Comparison of ENCODE assay signal across 34 cellular contexts in genomic region chr9:77432053-77432452, GRCh38.
DNase-seq lines count a peak whose midpoint lies in the region; ATAC-seq, FAIRE-seq and TF ChIP-seq lines count a peak whose summit lies in the region.
"Had no signal": no experiment of that assay in that cellular context is flagged by ENCODE, and none has a peak within 500 bp of the region (broad histone marks: within the 10 kb centered on the region; RNA-seq: fewer than 3 reads in every experiment).

No MANE protein-coding gene starts in this region.

- intact Hi-C loops in HepG2 (cut with micrococcal nuclease; ENCODE audit: unreplicated experiment) (loop anchor here (2.0 to 5.0 kb wide), 2 partner anchors 319 to 605 kb away; no protein-coding TSS in a partner anchor), right lobe of liver (cut with DNase I) (no loop called here), esophagus muscularis mucosa (cut with DNase I) (loop anchor here (5.0 to 10.0 kb wide), 3 partner anchors 605 to 783 kb away; no protein-coding TSS in a partner anchor)

- CTCF ChIA-PET in HepG2 (lab: Yijun Ruan, JAX; ENCODE audit: low intra/inter-chr PET ratio, low total read pairs) = no interaction called here

- no peaks in the 10 kb centered on the region for H3K9me3 Mint-ChIP-seq in osteocyte (ENCODE audit: unreplicated experiment)
- H3K9me3 Mint-ChIP-seq: CD4-positive, alpha-beta memory T cell; CD4-positive, alpha-beta T cell; CD4-positive, CD25-positive, alpha-beta regulatory T cell; CD8-positive, alpha-beta memory T cell; CD8-positive, alpha-beta T cell had no signal

- TF ChIP-seq CTCF in HepG2 (CRISPR knock-in tag; IDR thresholded peaks at IDR 0.05) (no peak), right lobe of liver (IDR thresholded peaks at IDR 0.05) (no peak), esophagus muscularis mucosa (IDR thresholded peaks at IDR 0.05) (no peak), osteocyte (IDR thresholded peaks at IDR 0.05) (no peak)

- 26% methylated on average over 5 of the region's 6 CpGs for WGBS in HepG2 (ENCODE audit: low lambda C conversion rate)
- 59% methylated on average over 3 of the region's 6 CpGs for WGBS in right lobe of liver (ENCODE audit: insufficient coverage, low coverage, low lambda C conversion rate, missing lambda C conversion rate)
- WGBS in esophagus muscularis mucosa = 93% methylated on average over 6 of the region's 6 CpGs

- peak overlapping the region; percentile 21; the same call in 1 of the 2 replicates for H3K4me2 ChIP-seq in HepG2 (ENCODE audit: low read depth, low read length)
- H3K4me2 ChIP-seq: A549; BLaER1; BLaER1 treated with 17β-estradiol and CSF1 and Interleukin-3, amounts not matched to agents 10 nM and 100 nM had no signal

- in situ Hi-C loops in HepG2 (cut with HindIII; ENCODE audit: extremely low pct_ligation_motif_present, low pct_unique_long_range_greater_than_20kb) = loop anchor here (10.0 kb wide), 1 partner anchor 313 kb away; no protein-coding TSS in a partner anchor

- no peak overlapping the region for H3K4me3 Mint-ChIP-seq in osteocyte (ENCODE audit: unreplicated experiment)
- H3K4me3 Mint-ChIP-seq: B cell; CD14-positive monocyte; CD4-positive, alpha-beta memory T cell; CD4-positive, alpha-beta T cell; CD4-positive, CD25-positive, alpha-beta regulatory T cell; CD8-positive, alpha-beta memory T cell; CD8-positive, alpha-beta T cell had no signal

- TF ChIP-seq POLR2A in HepG2 (IDR thresholded peaks at IDR 0.05; ENCODE audit: insufficient read depth in 1 of 2, low read depth in 2 of 2, low read length in 2 of 2) = no peak
- TF ChIP-seq POLR2A in right lobe of liver (IDR thresholded peaks at IDR 0.05) = no peak
- TF ChIP-seq POLR2A in esophagus muscularis mucosa (IDR thresholded peaks at IDR 0.05; ENCODE audit: low read depth) = no peak

- no peak overlapping the region for H2AFZ ChIP-seq in HepG2 (ENCODE audit: low read length)

- H3K79me2 ChIP-seq in HepG2 (ENCODE audit: insufficient read depth, low read length) = no peaks in the 10 kb centered on the region

- peaks cover 4% of the 10 kb centered on the region for H3K4me1 Mint-ChIP-seq in osteocyte (ENCODE audit: unreplicated experiment)
- H3K4me1 Mint-ChIP-seq: B cell had no signal

- H3K27me3 ChIP-seq in HepG2 (ENCODE audit: control insufficient read depth in 1 of 2, insufficient read depth in 2 of 2, low read length in 2 of 2) = peaks cover 2 to 14% of the 10 kb centered on the region in 2 experiments; a peak in 4 of 5 replicates
- H3K27me3 ChIP-seq in right lobe of liver = no peaks in the 10 kb centered on the region
- H3K27me3 ChIP-seq in esophagus muscularis mucosa = no peaks in the 10 kb centered on the region
- H3K27me3 ChIP-seq: BE2C; BLaER1; BLaER1 treated with 17β-estradiol and CSF1 and Interleukin-3, amounts not matched to agents 10 nM and 100 nM had no signal

- H3K4me3 ChIP-seq in HepG2 (replicated peaks in 1 of 3; ENCODE audit: insufficient read depth in 1 of 3, low read depth in 2 of 3, low read length in 3 of 3) (no peak overlapping the region), right lobe of liver (no peak overlapping the region), esophagus muscularis mucosa (no peak overlapping the region)
- H3K4me3 ChIP-seq: A549; BLaER1; BLaER1 treated with 17β-estradiol and CSF1 and Interleukin-3, amounts not matched to agents 10 nM and 100 nM had no signal

- no peak for TF ChIP-seq RAD21 in HepG2 (CRISPR knock-in tag; IDR thresholded peaks at IDR 0.05)

- no peaks in the 10 kb centered on the region for H3K36me3 Mint-ChIP-seq in osteocyte (ENCODE audit: unreplicated experiment)
- H3K36me3 Mint-ChIP-seq: CD14-positive monocyte; CD4-positive, alpha-beta memory T cell; CD4-positive, CD25-positive, alpha-beta regulatory T cell; CD8-positive, alpha-beta memory T cell; CD8-positive, alpha-beta T cell had no signal

- no peaks in the 10 kb centered on the region for H4K20me1 ChIP-seq in HepG2 (ENCODE audit: insufficient read depth, low read length)
- H4K20me1 ChIP-seq: BLaER1; BLaER1 treated with 17β-estradiol and CSF1 and Interleukin-3, amounts not matched to agents 10 nM and 100 nM had no signal

- DNase-seq in HepG2 (ENCODE audit: low spot score) = no peak
- no peak for DNase-seq in right lobe of liver
- peak; percentile 53 for DNase-seq in esophagus muscularis mucosa (ENCODE audit: extremely low spot score)
- peak; percentile 72 for DNase-seq in osteocyte (ENCODE audit: extremely low spot score, unreplicated experiment)
- no peak for DNase-seq in DMS53 treated with DMSO at 0.1 percent for 48 hours (lab: John Stamatoyannopoulos, UW; ENCODE audit: unreplicated experiment)
- DNase-seq in COR-L47 (lab: John Stamatoyannopoulos, UW) = no peak
- DNase-seq: 8988T; ACHN; AML-193; BE2C; C1 segment of cervical spinal cord; Caco-2; Calu3; CD4-positive, alpha-beta memory T cell; CD4-positive, alpha-beta T cell; CD4-positive, CD25-positive, alpha-beta regulatory T cell; CD8-positive, alpha-beta memory T cell; CD8-positive, alpha-beta T cell; DMS 273 treated with DMSO at 0.1 percent for 48 hours; DMS153; DMS53; DMS79; DMS79 treated with DMSO at 0.1 percent for 48 hours; DND-41; EL had no signal

- peaks cover 15% of the 10 kb centered on the region for H3K27me3 Mint-ChIP-seq in osteocyte (ENCODE audit: unreplicated experiment)
- H3K27me3 Mint-ChIP-seq: CD4-positive, CD25-positive, alpha-beta regulatory T cell had no signal

- H3K4me1 ChIP-seq in HepG2 (ENCODE audit: insufficient read depth, low read length) (peaks cover 21% of the 10 kb centered on the region; the same call in 1 of the 2 replicates), right lobe of liver (no peaks in the 10 kb centered on the region), esophagus muscularis mucosa (peaks cover 0 to 16% (median 8%) of the 10 kb centered on the region in 4 donors)
- H3K4me1 ChIP-seq: A549; BLaER1; BLaER1 treated with 17β-estradiol and CSF1 and Interleukin-3, amounts not matched to agents 10 nM and 100 nM; Caco-2 had no signal

- no peak overlapping the region for H3K9ac ChIP-seq in HepG2 (ENCODE audit: insufficient read depth, low read depth, low read length)
- H3K9ac ChIP-seq: BLaER1 had no signal

- no TSS peak for BruUV-seq in HepG2 (replicated peaks; lab: Mats Ljungman, UMichigan)

- FAIRE-seq in HepG2 (lab: Jason Lieb, UNC) = no peak
- FAIRE-seq: A204.1, A549, D721Med had no signal

- H3K36me3 ChIP-seq in HepG2 (replicated peaks in 1 of 2; ENCODE audit: control insufficient read depth in 1 of 2, insufficient read depth in 2 of 2, low read length in 2 of 2) (no peaks in the 10 kb centered on the region), right lobe of liver (no peaks in the 10 kb centered on the region), esophagus muscularis mucosa (peaks cover 0 to 13% (median 0%) of the 10 kb centered on the region in 4 donors)
- H3K36me3 ChIP-seq: BE2C; BLaER1; BLaER1 treated with 17β-estradiol and CSF1 and Interleukin-3, amounts not matched to agents 10 nM and 100 nM had no signal

- TF ChIP-seq EP300 in HepG2 (IDR thresholded peaks at IDR 0.05; ENCODE audit: low read depth in 2 of 2, low read length in 2 of 2) (no peak), HepG2 (CRISPR knock-in tag; IDR thresholded peaks at IDR 0.05; ENCODE audit: borderline replicate concordance) (no peak), esophagus muscularis mucosa (IDR thresholded peaks at IDR 0.05) (no peak)

- H3K27ac ChIP-seq in HepG2 (ENCODE audit: extremely low read length, insufficient read depth, low read length) = no peak overlapping the region
- H3K27ac ChIP-seq in right lobe of liver = no peak overlapping the region
- H3K27ac ChIP-seq in esophagus muscularis mucosa (replicated peaks in 1 of 4) = no peak overlapping the region
- H3K27ac ChIP-seq: 22Rv1; A549; BLaER1; BLaER1 treated with 17β-estradiol and CSF1 and Interleukin-3, amounts not matched to agents 10 nM and 100 nM; C4-2B had no signal

- H3K27ac Mint-ChIP-seq in osteocyte (ENCODE audit: unreplicated experiment) = no peak overlapping the region
- H3K27ac Mint-ChIP-seq: B cell; CD14-positive monocyte; CD4-positive, alpha-beta T cell; CD8-positive, alpha-beta memory T cell; CD8-positive, alpha-beta T cell had no signal

- H3K9me3 ChIP-seq in HepG2 (ENCODE audit: low read length) (no peaks in the 10 kb centered on the region), right lobe of liver (no peaks in the 10 kb centered on the region), esophagus muscularis mucosa (no peaks in the 10 kb centered on the region)
- H3K9me3 ChIP-seq: A549; BE2C; BLaER1; BLaER1 treated with 17β-estradiol and CSF1 and Interleukin-3, amounts not matched to agents 10 nM and 100 nM; Caco-2 had no signal

- POLR2A ChIA-PET in HepG2 (lab: Yijun Ruan, JAX) = no interaction called here

- ATAC-seq in HepG2 = peak; percentile 36
- no peak for ATAC-seq in right lobe of liver
- ATAC-seq: A549; CD8-positive, alpha-beta T cell had no signal

TF ChIP-seq in HepG2, 621 proteins besides CTCF, POLR2A, EP300 and RAD21 (continues in another document):
- TF ChIP-seq SP140L (CRISPR knock-in tag; IDR thresholded peaks at IDR 0.05; ENCODE audit: borderline replicate concordance) = no peak
- no peak for TF ChIP-seq POLR2AphosphoS5 (IDR thresholded peaks at IDR 0.05; ENCODE audit: low read depth, low read length)
- no peak for TF ChIP-seq CAMTA2 (CRISPR knock-in tag; IDR thresholded peaks at IDR 0.05; ENCODE audit: borderline replicate concordance)
- no peak for TF ChIP-seq PHF5A (CRISPR knock-in tag; IDR thresholded peaks at IDR 0.05; ENCODE audit: low read depth, unreplicated experiment)
- TF ChIP-seq DNMT3B (CRISPR knock-in tag; conservative IDR thresholded peaks at IDR 0.05) = no peak
- no peak for TF ChIP-seq PBX2 (CRISPR knock-in tag; IDR thresholded peaks at IDR 0.05)
- TF ChIP-seq JARID2 (CRISPR knock-in tag; IDR thresholded peaks at IDR 0.05; ENCODE audit: insufficient replicate concordance) = no peak
- TF ChIP-seq TAF15 (IDR thresholded peaks at IDR 0.05; ENCODE audit: low read depth, low read length, poor library complexity, severe bottlenecking) = no peak
- no peak for TF ChIP-seq HDAC6 (IDR thresholded peaks at IDR 0.05; ENCODE audit: low read depth, low read length)
- TF ChIP-seq ZNF614 (CRISPR knock-in tag; IDR thresholded peaks at IDR 0.05; ENCODE audit: borderline replicate concordance) = no peak
- TF ChIP-seq NR2C2 (CRISPR knock-in tag; IDR thresholded peaks at IDR 0.05; ENCODE audit: borderline replicate concordance) = no peak
- TF ChIP-seq IKZF1 (IDR thresholded peaks at IDR 0.05) = no peak

Comparison
In these comparisons a context has a peak if more than half of its experiments do, and no peak if none do; other contexts are left out.
1. intact Hi-C loops: an anchor here in HepG2 (2.0 to 5.0 kb wide) and esophagus muscularis mucosa (5.0 to 10.0 kb wide); none called in right lobe of liver.
2. DNase-seq: peak in esophagus muscularis mucosa (single experiment) and osteocyte (single experiment); none in HepG2 (single experiment), right lobe of liver (0 of 3), DMS53 treated with DMSO at 0.1 percent for 48 hours (single experiment) and COR-L47 (single experiment).